In the genomic region with DNA sequence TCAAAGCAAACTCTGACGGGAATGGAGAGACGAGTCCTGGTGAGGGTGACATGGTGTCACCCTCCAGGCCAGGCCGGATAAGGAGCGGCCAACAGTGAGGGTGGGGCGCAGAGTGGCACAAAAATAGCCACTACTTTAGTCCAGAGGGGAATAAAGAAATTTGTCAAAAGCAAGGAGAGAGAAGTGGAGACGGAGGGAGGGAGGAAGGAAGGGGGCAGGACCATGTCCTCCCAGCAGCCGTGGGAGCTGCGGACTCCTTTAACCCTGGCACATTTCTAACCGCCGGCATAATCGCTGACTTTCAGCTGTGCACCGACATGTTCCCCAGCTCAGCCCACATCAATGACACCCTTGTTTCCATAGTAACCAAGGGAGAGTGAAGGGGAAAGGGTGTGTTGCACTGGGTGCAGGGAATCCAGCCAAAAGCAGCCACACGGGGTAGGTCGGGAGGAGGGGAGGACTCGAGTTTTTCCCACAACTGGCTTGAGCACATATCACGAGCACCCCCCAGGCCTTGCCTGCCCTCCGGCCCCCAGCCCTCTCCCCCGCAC, we compare ENCODE assay signal across 8 cellular contexts. TPM values are rescaled to one million over a fixed set of nuclear protein-coding genes. Genes with fewer than 3 reads are reported as not detected.
DNase-seq lines count a peak whose midpoint lies in the region; TF ChIP-seq lines count a peak whose summit lies in the region.

No MANE protein-coding gene starts in this region.

- H3K27ac ChIP-seq in HL-60 (replicated peaks): no peak overlapping the region
- H3K27ac ChIP-seq in layer of hippocampus (ENCODE audit: low read depth, low read length): peak overlapping the region; percentile 80

- peak overlapping the region; percentile 51 for H3K4me3 ChIP-seq in BE2C (ENCODE audit: low read depth, low read length)
- H3K4me3 ChIP-seq in HL-60 (replicated peaks; ENCODE audit: insufficient read depth, low read length): no peak overlapping the region

- peaks cover 70% of the 10 kb centered on the region for H3K4me1 ChIP-seq in BE2C

- no peaks in the 10 kb centered on the region for H3K9me3 ChIP-seq in BE2C

- DNase-seq in BE2C: peak; percentile 65
- DNase-seq in HL-60 (ENCODE audit: low read depth in 1 of 2, low spot score in 1 of 2): peak; percentile 23 to 53
- DNase-seq in activated CD4-positive, alpha-beta T cell treated with anti-CD3 and anti-CD28 coated beads for 1 hour: peak; percentile 55
- DNase-seq in cerebellum (ENCODE audit: low spot score): peak; percentile 64
- peak; percentile 51 for DNase-seq in stimulated activated CD4-positive, alpha-beta T cell treated with anti-CD3 and anti-CD28 coated beads, Interleukin-12 subunit alpha, Interleukin-12 subunit beta, amount 100 ng/mL, for 4 hours
- no peak for DNase-seq in RKO (ENCODE audit: low spot score)
- no peak for DNase-seq in HK-2 (ENCODE audit: unreplicated experiment)

- no peak for TF ChIP-seq CTCF in BE2C (IDR thresholded peaks at IDR 0.05; ENCODE audit: low read depth, low read length)
- no peak for TF ChIP-seq CTCF in HL-60 (IDR thresholded peaks at IDR 0.05; ENCODE audit: insufficient read depth, low read length)

- H3K36me3 ChIP-seq in BE2C: no peaks in the 10 kb centered on the region

- H3K27me3 ChIP-seq in BE2C: no peaks in the 10 kb centered on the region
- no peaks in the 10 kb centered on the region for H3K27me3 ChIP-seq in HL-60 (ENCODE audit: insufficient read depth, poor library complexity, severe bottlenecking)
- no peaks in the 10 kb centered on the region for H3K27me3 ChIP-seq in layer of hippocampus (ENCODE audit: control insufficient read depth, insufficient read depth, low read length)

RNA-seq across cellular contexts. Expression of gene TRIM8, which starts 29.8 kb away (rescaled TPM):
- 148 TPM for polyA plus RNA-seq in BE2C (2012; ENCODE audit: insufficient read depth, insufficient read length, low read depth)
- total RNA-seq in cerebellum: 50.3 TPM

RNA-seq across cellular contexts. Expression of gene ARL3, which starts 40.2 kb away (rescaled TPM):
- 17.9 TPM for polyA plus RNA-seq in BE2C (2012; ENCODE audit: insufficient read depth, insufficient read length, low read depth)
- 17.1 TPM for total RNA-seq in cerebellum

RNA-seq across cellular contexts. Expression of gene SFXN2, which starts 40.4 kb away (rescaled TPM):
- polyA plus RNA-seq in BE2C (2012; ENCODE audit: insufficient read depth, insufficient read length, low read depth): 4.8 TPM
- 10.1 TPM for total RNA-seq in cerebellum

Comparison
In these comparisons a context has a peak if more than half of its experiments do, and no peak if none do; other contexts are left out.
1. DNase-seq: peak in BE2C (single experiment), HL-60 (2 of 2), activated CD4-positive, alpha-beta T cell treated with anti-CD3 and anti-CD28 coated beads for 1 hour (single experiment), cerebellum (single experiment) and stimulated activated CD4-positive, alpha-beta T cell treated with anti-CD3 and anti-CD28 coated beads, Interleukin-12 subunit alpha, Interleukin-12 subunit beta, amount 100 ng/mL, for 4 hours (single experiment); none in RKO (single experiment) and HK-2 (single experiment).